1 cellular context compared by ENCODE assay signal in genomic region chr1:98288494-98288893, GRCh38.
TF ChIP-seq lines count a peak whose summit lies in the region.

No MANE protein-coding gene starts in this region.

TF ChIP-seq in GM12891, 5 proteins besides CTCF, POLR2A, EP300 and RAD21 (continued from another document):
- TF ChIP-seq TAF1 (IDR thresholded peaks at IDR 0.05; ENCODE audit: low read depth, low read length): no peak
